26 cellular contexts compared by ENCODE assay signal in genomic region chr3:136280961-136281360, GRCh38.
"Had no signal": no experiment of that assay in that cellular context is flagged by ENCODE, and none has a peak within 500 bp of the region (broad histone marks: within the 10 kb centered on the region; RNA-seq: fewer than 3 reads in every experiment).

No MANE protein-coding gene starts in this region.

- H3K27me3 ChIP-seq: dorsolateral prefrontal cortex, neural progenitor cell, right atrium auricular region, suprapubic skin, transverse colon, upper lobe of right lung, vagina had no signal

- DNase-seq: cortex of kidney; dorsolateral prefrontal cortex; effector CD4-positive, alpha-beta T cell; mesenchymal stem cell; mucosa of descending colon; naive thymus-derived CD4-positive, alpha-beta T cell; stimulated activated CD4-positive, alpha-beta T cell treated with anti-CD3 and anti-CD28 coated beads, Interleukin-12 subunit alpha, Interleukin-12 subunit beta, amount 100 ng/mL, for 4 hours; stimulated activated CD4-positive, alpha-beta T cell treated with anti-CD3 and anti-CD28 coated beads, Interleukin-1b, Interleukin-23, amount 100 ng/mL, for 48 hours; stimulated activated CD4-positive, alpha-beta T cell treated with anti-CD3 and anti-CD28 coated beads, Interleukin-4, amount 100 ng/mL, for 1 hour; stimulated activated CD8-positive, alpha-beta memory T cell treated with anti-CD3 and anti-CD28 coated beads, Interleukin-4, amount 100 ng/mL, for 48 hours; stimulated activated naive CD4-positive, alpha-beta T cell; stimulated activated naive CD8-positive, alpha-beta T cell treated with anti-CD3 and anti-CD28 coated beads, Interleukin-15, amount 100 ng/mL, for 72 hours; transverse colon; upper lobe of right lung had no signal

- H3K27ac Mint-ChIP-seq: mesothelial cell of epicardium; nephron; neural progenitor cell; progenitor cell of endocrine pancreas; stimulated activated naive CD8-positive, alpha-beta T cell treated with anti-CD3 and anti-CD28 coated beads, Interleukin-15, amount 100 ng/mL, for 72 hours had no signal

- H3K4me3 ChIP-seq: dorsolateral prefrontal cortex, lung, mucosa of descending colon, neural progenitor cell, right atrium auricular region, smooth muscle cell, suprapubic skin, transverse colon, upper lobe of right lung, vagina had no signal

- H3K4me1 ChIP-seq: neural progenitor cell, suprapubic skin, transverse colon, vagina had no signal

- ATAC-seq: left lobe of liver; mucosa of descending colon; naive thymus-derived CD4-positive, alpha-beta T cell; sciatic nerve; stimulated activated naive CD8-positive, alpha-beta T cell treated with anti-CD3 and anti-CD28 coated beads, Interleukin-15, amount 100 ng/mL, for 72 hours; upper lobe of right lung had no signal

- H3K4me1 Mint-ChIP-seq: neural progenitor cell; stimulated activated naive CD8-positive, alpha-beta T cell treated with anti-CD3 and anti-CD28 coated beads, Interleukin-15, amount 100 ng/mL, for 72 hours had no signal

- H3K4me3 Mint-ChIP-seq: mesothelial cell of epicardium; nephron; neural progenitor cell; stimulated activated naive CD8-positive, alpha-beta T cell treated with anti-CD3 and anti-CD28 coated beads, Interleukin-15, amount 100 ng/mL, for 72 hours had no signal

- H3K9me3 ChIP-seq: upper lobe of right lung, vagina had no signal

- H3K27ac ChIP-seq: neural progenitor cell, parathyroid adenoma, right atrium auricular region, suprapubic skin, transverse colon, upper lobe of right lung, vagina had no signal

- H3K27me3 Mint-ChIP-seq: naive thymus-derived CD4-positive, alpha-beta T cell; progenitor cell of endocrine pancreas; stimulated activated naive CD8-positive, alpha-beta T cell treated with anti-CD3 and anti-CD28 coated beads, Interleukin-15, amount 100 ng/mL, for 72 hours had no signal
